ENCODE assay signal across 22 cellular contexts in the genomic region with DNA sequence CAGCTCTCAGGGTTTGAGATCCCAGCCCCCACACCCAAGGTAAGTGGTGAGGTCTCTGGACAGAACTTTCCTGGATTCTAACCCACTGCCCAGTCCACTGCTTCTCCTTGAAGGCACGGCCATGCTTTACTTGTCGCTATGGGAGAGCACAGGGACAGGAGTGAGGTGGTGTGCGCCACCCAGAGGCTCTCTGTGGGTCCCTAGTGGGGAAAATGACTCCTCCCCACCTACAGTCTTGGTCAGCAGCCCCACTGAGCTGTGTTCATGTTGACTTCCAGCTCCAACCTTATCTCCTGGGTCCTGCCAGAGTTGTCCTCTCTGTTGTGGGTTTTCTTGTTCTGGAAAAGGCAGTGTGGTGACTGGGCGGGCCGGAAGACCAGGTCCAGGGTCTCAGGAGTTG. TPM values are rescaled to one million over a fixed set of nuclear protein-coding genes. Genes with fewer than 3 reads are reported as not detected.
DNase-seq lines count a peak whose midpoint lies in the region; ATAC-seq, FAIRE-seq and TF ChIP-seq lines count a peak whose summit lies in the region.
"Had no signal": no experiment of that assay in that cellular context is flagged by ENCODE, and none has a peak within 500 bp of the region (broad histone marks: within the 10 kb centered on the region; RNA-seq: fewer than 3 reads in every experiment).

No MANE protein-coding gene starts in this region.

- CTCF ChIA-PET in activated CD4-positive, alpha-beta memory T cell treated with anti-CD3 and anti-CD28 coated beads for 36 hours (lab: Charles Lee) = interaction anchor here (0.6 to 1.5 kb wide), 2 partner anchors 85 to 88 kb away, joined by 4 read pairs; no protein-coding TSS in a partner anchor
- CTCF ChIA-PET in activated CD4-positive, alpha-beta memory T cell treated with anti-CD3 and anti-CD28 coated beads, Interleukin-2, amount 10 ng/mL, durations not matched to agents 7 days and 5 days (lab: Charles Lee) = interaction anchor here (0.8 kb wide), 1 partner anchor 57 kb away, joined by 3 read pairs; no protein-coding TSS in a partner anchor
- CTCF ChIA-PET in PC-3 (lab: Charles Lee) = no interaction called here

- no peaks in the 10 kb centered on the region for H3K27me3 Mint-ChIP-seq in activated CD4-positive, alpha-beta memory T cell treated with anti-CD3 and anti-CD28 coated beads for 36 hours
- H3K27me3 Mint-ChIP-seq in activated CD4-positive, alpha-beta memory T cell treated with anti-CD3 and anti-CD28 coated beads, Interleukin-2, amount 10 ng/mL, durations not matched to agents 7 days and 5 days = no peaks in the 10 kb centered on the region
- H3K27me3 Mint-ChIP-seq: activated CD4-positive, alpha-beta T cell treated with anti-CD3 and anti-CD28 coated beads, Interleukin-2, amount 10 ng/mL, durations not matched to agents 24 days and 14 days; central memory CD8-positive, alpha-beta T cell had no signal

- no peaks in the 10 kb centered on the region for H3K9me2 ChIP-seq in PC-3 (replicated peaks; ENCODE audit: low read length)

- H3K36me3 Mint-ChIP-seq in activated CD4-positive, alpha-beta memory T cell treated with anti-CD3 and anti-CD28 coated beads for 36 hours = peaks cover 27% of the 10 kb centered on the region
- H3K36me3 Mint-ChIP-seq in activated CD4-positive, alpha-beta memory T cell treated with anti-CD3 and anti-CD28 coated beads, Interleukin-2, amount 10 ng/mL, durations not matched to agents 7 days and 5 days (ENCODE audit: low read depth) = peaks cover 31% of the 10 kb centered on the region
- peaks cover 7 to 29% of the 10 kb centered on the region in 2 donors for H3K36me3 Mint-ChIP-seq in activated naive CD4-positive, alpha-beta T cell treated with anti-CD3 and anti-CD28 coated beads, Interleukin-2, amount 50 U/mL, for 72 hours

- no peaks in the 10 kb centered on the region for H3K9me3 ChIP-seq in PC-3 (ENCODE audit: low read length)
- no peaks in the 10 kb centered on the region for H3K9me3 ChIP-seq in mesenchymal stem cell (ENCODE audit: control insufficient read depth, low read length)
- H3K9me3 ChIP-seq in adrenal gland (replicated peaks in 1 of 3) = no peaks in the 10 kb centered on the region
- H3K9me3 ChIP-seq: lower lobe of right lung, upper lobe of left lung had no signal

- no peak for ATAC-seq in PC-3
- ATAC-seq in activated naive CD4-positive, alpha-beta T cell treated with anti-CD3 and anti-CD28 coated beads, Interleukin-2, amount 50 U/mL, for 72 hours = no peak
- ATAC-seq: lower lobe of right lung had no signal

- peaks cover 46% of the 10 kb centered on the region for H3K79me1 ChIP-seq in mesenchymal stem cell (replicated peaks; ENCODE audit: low read length, poor library complexity, severe bottlenecking)

- WGBS in mesenchymal stem cell = 96% methylated on average over 5 of the region's 5 CpGs
- WGBS in adrenal gland, 4 donors = 93 to 98% (median 96%) methylated on average over 3 to 5 of the region's 5 CpGs

- no peak overlapping the region for H2BK120ac ChIP-seq in mesenchymal stem cell (ENCODE audit: low read depth, low read length)

- POLR2A ChIA-PET in activated CD4-positive, alpha-beta memory T cell treated with anti-CD3 and anti-CD28 coated beads for 36 hours (lab: Charles Lee) = no interaction called here
- POLR2A ChIA-PET in activated CD4-positive, alpha-beta memory T cell treated with anti-CD3 and anti-CD28 coated beads, Interleukin-2, amount 10 ng/mL, durations not matched to agents 7 days and 5 days (lab: Charles Lee) = interaction anchor here (1.0 kb wide), 1 partner anchor 9 kb away, joined by 3 read pairs; no protein-coding TSS in a partner anchor
- POLR2A ChIA-PET in PC-3 (lab: Charles Lee; ENCODE audit: unreplicated experiment) = no interaction called here

- H2AK5ac ChIP-seq in mesenchymal stem cell (ENCODE audit: low read length, severe bottlenecking) = no peak overlapping the region

- H3K4me3 ChIP-seq in PC-3 (ENCODE audit: low read length) (no peak overlapping the region), mesenchymal stem cell (ENCODE audit: insufficient read depth in 1 of 2, low read depth in 1 of 2, low read length in 2 of 2) (no peak overlapping the region), adrenal gland (no peak overlapping the region)
- H3K4me3 ChIP-seq: lower lobe of right lung, upper lobe of left lung had no signal

- peak overlapping the region; percentile 2 for H4K91ac ChIP-seq in mesenchymal stem cell (ENCODE audit: low read length)

- H3K9ac ChIP-seq in PC-3 (ENCODE audit: low read length) = no peak overlapping the region
- H3K9ac ChIP-seq in mesenchymal stem cell (ENCODE audit: low read length) = no peak overlapping the region

- H3K18ac ChIP-seq in mesenchymal stem cell (ENCODE audit: low read depth in 1 of 2, low read length in 2 of 2) = no peak overlapping the region

- no peak for FAIRE-seq in GM12891 (lab: Jason Lieb, UNC)
- FAIRE-seq: frontal cortex, H54, keratinocyte had no signal

- H3K27ac ChIP-seq in PC-3 (ENCODE audit: low read length) (no peak overlapping the region), mesenchymal stem cell (ENCODE audit: low read length, poor library complexity, severe bottlenecking) (no peak overlapping the region), adrenal gland (no peak overlapping the region)
- H3K27ac ChIP-seq: lower lobe of right lung, upper lobe of left lung had no signal

- H2AFZ ChIP-seq in PC-3 (ENCODE audit: low read length) (no peak overlapping the region), mesenchymal stem cell (ENCODE audit: low read depth, low read length) (no peak overlapping the region)

- H3F3A ChIP-seq in PC-3 (ENCODE audit: low read length, unreplicated experiment) = no peaks in the 10 kb centered on the region

- no peak overlapping the region for H4K8ac ChIP-seq in mesenchymal stem cell (ENCODE audit: low read length)

- H3K14ac ChIP-seq in mesenchymal stem cell (ENCODE audit: low read length in 2 of 2) = no peak overlapping the region

- peaks cover 9% of the 10 kb centered on the region for H3K9me3 Mint-ChIP-seq in activated CD4-positive, alpha-beta memory T cell treated with anti-CD3 and anti-CD28 coated beads for 36 hours
- peaks cover 5% of the 10 kb centered on the region for H3K9me3 Mint-ChIP-seq in activated CD4-positive, alpha-beta memory T cell treated with anti-CD3 and anti-CD28 coated beads, Interleukin-2, amount 10 ng/mL, durations not matched to agents 7 days and 5 days
- H3K9me3 Mint-ChIP-seq in activated naive CD4-positive, alpha-beta T cell treated with anti-CD3 and anti-CD28 coated beads, Interleukin-2, amount 50 U/mL, for 72 hours = peaks cover 0 to 7% of the 10 kb centered on the region in 2 donors
- H3K9me3 Mint-ChIP-seq: central memory CD8-positive, alpha-beta T cell had no signal

- H3K27me3 ChIP-seq in PC-3 (ENCODE audit: low read length) = no peaks in the 10 kb centered on the region
- H3K27me3 ChIP-seq in mesenchymal stem cell (ENCODE audit: control insufficient read depth in 1 of 2, insufficient read depth in 1 of 2, low read length in 2 of 2) = peaks cover 0 to 23% of the 10 kb centered on the region in 2 experiments
- H3K27me3 ChIP-seq in adrenal gland = no peaks in the 10 kb centered on the region
- H3K27me3 ChIP-seq: upper lobe of left lung had no signal

- H2BK5ac ChIP-seq in mesenchymal stem cell (ENCODE audit: low read depth, low read length, poor library complexity, severe bottlenecking) = no peak overlapping the region

- H3K4me1 ChIP-seq in PC-3 (ENCODE audit: insufficient read depth, low read length) (peaks cover 26% of the 10 kb centered on the region), mesenchymal stem cell (ENCODE audit: control insufficient read depth, insufficient read depth, low read depth, low read length) (peaks cover 16% of the 10 kb centered on the region), adrenal gland (replicated peaks in 1 of 2) (peaks cover 0 to 5% of the 10 kb centered on the region in 2 donors)

- H3K4me2 ChIP-seq in PC-3 (ENCODE audit: low read length) = no peak overlapping the region
- no peak overlapping the region for H3K4me2 ChIP-seq in mesenchymal stem cell (ENCODE audit: low read length, poor library complexity, severe bottlenecking)

- peaks cover 100% of the 10 kb centered on the region for H3K79me2 ChIP-seq in PC-3 (ENCODE audit: low read length)

- no peak overlapping the region for H2BK12ac ChIP-seq in mesenchymal stem cell (ENCODE audit: low read length in 2 of 2)

- no peak overlapping the region for H3K4me3 Mint-ChIP-seq in activated CD4-positive, alpha-beta memory T cell treated with anti-CD3 and anti-CD28 coated beads for 36 hours
- no peak overlapping the region for H3K4me3 Mint-ChIP-seq in activated CD4-positive, alpha-beta memory T cell treated with anti-CD3 and anti-CD28 coated beads, Interleukin-2, amount 10 ng/mL, durations not matched to agents 7 days and 5 days
- H3K4me3 Mint-ChIP-seq: activated CD4-positive, alpha-beta T cell treated with anti-CD3 and anti-CD28 coated beads, Interleukin-2, amount 10 ng/mL, durations not matched to agents 24 days and 14 days; central memory CD8-positive, alpha-beta T cell had no signal

- BruUV-seq in PC-3 (replicated peaks; lab: Mats Ljungman, UMichigan) = no TSS peak

- DNase-seq in activated CD4-positive, alpha-beta memory T cell treated with anti-CD3 and anti-CD28 coated beads for 36 hours = peak; percentile 30
- DNase-seq in activated CD4-positive, alpha-beta memory T cell treated with anti-CD3 and anti-CD28 coated beads, Interleukin-2, amount 10 ng/mL, durations not matched to agents 7 days and 5 days = no peak
- DNase-seq in GM12891 (ENCODE audit: insufficient read length, low spot score) (no peak), PC-3 (no peak), mesenchymal stem cell (no peak), NCI-H510A (lab: John Stamatoyannopoulos, UW) (no peak), adrenal gland (no peak)
- no peak for DNase-seq in activated naive CD4-positive, alpha-beta T cell treated with anti-CD3 and anti-CD28 coated beads, Interleukin-2, amount 50 U/mL, for 72 hours (ENCODE audit: low spot score in 2 of 2)
- DNase-seq: activated CD4-positive, alpha-beta T cell treated with anti-CD3 and anti-CD28 coated beads, Interleukin-2, amount 10 ng/mL, durations not matched to agents 24 days and 14 days; aorta; hypothalamus; lower lobe of right lung; NCI-H1105; NCI-H2081 treated with DMSO at 0.1 percent for 48 hours; NCI-H524; nucleus accumbens; stimulated activated CD4-positive, alpha-beta T cell treated with anti-CD3 and anti-CD28 coated beads, Interleukin-4, amount 100 ng/mL, for 4 hours; upper lobe of left lung had no signal

- no peak overlapping the region for H3K4ac ChIP-seq in mesenchymal stem cell (ENCODE audit: low read depth in 1 of 2, low read length in 2 of 2)

- TF ChIP-seq CTCF in PC-3 (conservative IDR thresholded peaks at IDR 0.05; ENCODE audit: low read depth, low read length) = 0 out of 2 replicates have a peak, but pooled peaks have one; percentile 23
- no peak for TF ChIP-seq CTCF in adrenal gland (IDR thresholded peaks at IDR 0.05)

- H4K20me1 ChIP-seq in PC-3 (ENCODE audit: low read length) = peaks cover 44% of the 10 kb centered on the region

- no peak overlapping the region for H2BK15ac ChIP-seq in mesenchymal stem cell (ENCODE audit: low read depth, poor library complexity, severe bottlenecking)

- no peak overlapping the region for H3K27ac Mint-ChIP-seq in activated CD4-positive, alpha-beta memory T cell treated with anti-CD3 and anti-CD28 coated beads for 36 hours
- no peak overlapping the region for H3K27ac Mint-ChIP-seq in activated CD4-positive, alpha-beta memory T cell treated with anti-CD3 and anti-CD28 coated beads, Interleukin-2, amount 10 ng/mL, durations not matched to agents 7 days and 5 days
- H3K27ac Mint-ChIP-seq in activated naive CD4-positive, alpha-beta T cell treated with anti-CD3 and anti-CD28 coated beads, Interleukin-2, amount 50 U/mL, for 72 hours = no peak overlapping the region
- H3K27ac Mint-ChIP-seq: activated CD4-positive, alpha-beta T cell treated with anti-CD3 and anti-CD28 coated beads, Interleukin-2, amount 10 ng/mL, durations not matched to agents 24 days and 14 days had no signal

- H3K36me3 ChIP-seq in PC-3 (ENCODE audit: low read depth, low read length) = 0 out of 2 replicates have a peak, but pooled peaks cover 3% of the 10 kb centered on the region
- peaks cover 0 to 4% of the 10 kb centered on the region in 2 experiments for H3K36me3 ChIP-seq in mesenchymal stem cell (ENCODE audit: control insufficient read depth in 1 of 2, insufficient read depth in 2 of 2, low read depth in 1 of 2, low read length in 2 of 2)
- no peaks in the 10 kb centered on the region for H3K36me3 ChIP-seq in adrenal gland (replicated peaks in 1 of 2)
- H3K36me3 ChIP-seq: upper lobe of left lung had no signal

- H3K23ac ChIP-seq in mesenchymal stem cell (ENCODE audit: low read length in 2 of 2) = no peak overlapping the region

- H3K4me1 Mint-ChIP-seq in activated CD4-positive, alpha-beta memory T cell treated with anti-CD3 and anti-CD28 coated beads for 36 hours (ENCODE audit: low read depth) = peaks cover 80% of the 10 kb centered on the region
- peaks cover 43% of the 10 kb centered on the region for H3K4me1 Mint-ChIP-seq in activated CD4-positive, alpha-beta memory T cell treated with anti-CD3 and anti-CD28 coated beads, Interleukin-2, amount 10 ng/mL, durations not matched to agents 7 days and 5 days

- TF ChIP-seq POLR2A in GM12891 (IDR thresholded peaks at IDR 0.05; ENCODE audit: low read depth, low read length) = no peak
- no peak for TF ChIP-seq POLR2A in adrenal gland (IDR thresholded peaks at IDR 0.05)

- intact Hi-C loops in activated CD4-positive, alpha-beta memory T cell treated with anti-CD3 and anti-CD28 coated beads for 36 hours (cut with micrococcal nuclease) = no loop called here
- intact Hi-C loops in PC-3 (cut with micrococcal nuclease) (no loop called here), adrenal gland (cut with DNase I) (loop anchor here in 1 of 2 donors (10.0 kb wide), 1 partner anchor 79 kb away; no protein-coding TSS in a partner anchor)

RNA-seq across cellular contexts. Expression of gene TET3, which starts 11.1 kb away (rescaled TPM):
- 10 to 100 TPM; 10.5 to 11.8 TPM for total RNA-seq in activated CD4-positive, alpha-beta memory T cell treated with anti-CD3 and anti-CD28 coated beads for 36 hours
- 10 to 100 TPM; 10.1 to 10.7 TPM for total RNA-seq in activated CD4-positive, alpha-beta memory T cell treated with anti-CD3 and anti-CD28 coated beads, Interleukin-2, amount 10 ng/mL, durations not matched to agents 7 days and 5 days
- 9.6 TPM for polyA plus RNA-seq in GM12891 (2012; ENCODE audit: low read depth, missing spikeins)
- 6.1 and 10.1 TPM in 2 replicates for total RNA-seq in PC-3 (2014; rRNA removed)
- 3.7 TPM for polyA plus RNA-seq in mesenchymal stem cell (2013, experiment 1 of 2)
- polyA plus RNA-seq in mesenchymal stem cell (2013, experiment 2 of 2) = 3.4 TPM
- total RNA-seq in adrenal gland = 1 to 10 TPM; 1.6 to 8.6 (median 6.4) TPM
- 1 to 10 TPM; 1.3 to 5.7 (median 1.3) TPM for polyA plus RNA-seq in adrenal gland
- total RNA-seq in activated naive CD4-positive, alpha-beta T cell treated with anti-CD3 and anti-CD28 coated beads, Interleukin-2, amount 50 U/mL, for 72 hours = 10 to 100 TPM; 15.9 to 24.7 TPM
